Comparison of ENCODE assay signal across 13 cellular contexts in genomic region chr2:10575566-10576300, GRCh38.
DNase-seq lines count a peak whose midpoint lies in the region; ATAC-seq, FAIRE-seq and TF ChIP-seq lines count a peak whose summit lies in the region.
"Had no signal": no experiment of that assay in that cellular context is flagged by ENCODE, and none has a peak within 500 bp of the region (broad histone marks: within the 10 kb centered on the region; RNA-seq: fewer than 3 reads in every experiment).

No MANE protein-coding gene starts in this region.

- no peaks in the 10 kb centered on the region for H3K9me1 ChIP-seq in endothelial cell of umbilical vein (replicated peaks; ENCODE audit: control insufficient read depth, extremely low read depth, insufficient read depth, low read length)

- H3K4me2 ChIP-seq in PC-9 (peak overlapping the region; percentile 20), endothelial cell of umbilical vein (ENCODE audit: insufficient read depth, low read length) (peak overlapping the region; percentile 44)

- H3K9me3 Mint-ChIP-seq in naive thymus-derived CD8-positive, alpha-beta T cell, result no peaks in the 10 kb centered on the region

- dilution Hi-C loops in endothelial cell of umbilical vein (cut with MboI; ENCODE audit: extremely low pct_ligation_motif_present, low sequenced_read_pairs), result no loop called here

- peaks cover 3 to 19% (median 8%) of the 10 kb centered on the region in 4 donors for H3K4me1 Mint-ChIP-seq in naive thymus-derived CD8-positive, alpha-beta T cell

- H3K27me3 ChIP-seq in PC-9 (ENCODE audit: insufficient read depth, low read depth) (no peaks in the 10 kb centered on the region), endothelial cell of umbilical vein (ENCODE audit: control insufficient read depth in 2 of 2, insufficient read depth in 2 of 2, low read length in 2 of 2) (no peaks in the 10 kb centered on the region), psoas muscle (ENCODE audit: insufficient read depth in 3 of 3, low read length in 2 of 3) (no peaks in the 10 kb centered on the region)
- H3K27me3 ChIP-seq: upper lobe of right lung had no signal

- TF ChIP-seq CTCF in PC-9 (conservative IDR thresholded peaks at IDR 0.05), result no peak
- no peak for TF ChIP-seq CTCF in endothelial cell of umbilical vein (IDR thresholded peaks at IDR 0.05; ENCODE audit: extremely low read depth in 1 of 2, insufficient read depth in 1 of 2, low read depth in 1 of 2, low read length in 2 of 2)
- no peak for TF ChIP-seq CTCF in psoas muscle (IDR thresholded peaks at IDR 0.05)

- POLR2A ChIA-PET in PC-9 (lab: Charles Lee; ENCODE audit: unreplicated experiment), result no interaction called here
- POLR2A ChIA-PET in endothelial cell of umbilical vein (lab: Charles Lee), result no interaction called here
- POLR2A ChIA-PET in naive thymus-derived CD8-positive, alpha-beta T cell (lab: Charles Lee), result no interaction called here

- H3K27ac Mint-ChIP-seq in naive thymus-derived CD8-positive, alpha-beta T cell, result no peak overlapping the region
- H3K27ac Mint-ChIP-seq: activated CD8-positive, alpha-beta memory T cell treated with anti-CD3 and anti-CD28 coated beads, Interleukin-2, amount 10 ng/mL, durations not matched to agents 7 days and 5 days had no signal

- H3F3A ChIP-seq in PC-9 (ENCODE audit: insufficient read depth, low read depth), result peaks cover 15% of the 10 kb centered on the region

- H3K9me2 ChIP-seq in PC-9 (ENCODE audit: insufficient read depth), result no peaks in the 10 kb centered on the region

- H2AFZ ChIP-seq in PC-9 (no peak overlapping the region), endothelial cell of umbilical vein (ENCODE audit: low read depth, low read length) (no peak overlapping the region)

- CTCF ChIA-PET in PC-9 (lab: Charles Lee) (no interaction called here), endothelial cell of umbilical vein (lab: Charles Lee) (interaction anchor here (0.9 to 1.0 kb wide), 3 partner anchors 25 to 127 kb away, joined by 3 read pairs; partner anchors contain the start of gene ODC1)

- peaks cover 27% of the 10 kb centered on the region for H3K36me3 ChIP-seq in PC-9 (ENCODE audit: low read depth)
- peaks cover 2 to 9% of the 10 kb centered on the region in 2 experiments for H3K36me3 ChIP-seq in endothelial cell of umbilical vein (ENCODE audit: control insufficient read depth in 2 of 2, extremely low read depth in 1 of 2, insufficient read depth in 2 of 2, low read length in 2 of 2)
- H3K36me3 ChIP-seq in psoas muscle (ENCODE audit: insufficient read depth in 1 of 2, low read depth in 1 of 2), result peaks cover 2 to 79% of the 10 kb centered on the region in 2 donors

- ATAC-seq in psoas muscle (peak; percentile 11 to 49 (median 42)), GM19328 (IDR thresholded peaks at IDR 0.05; ENCODE audit: unreplicated experiment) (no peak)
- no peak for ATAC-seq in naive thymus-derived CD8-positive, alpha-beta T cell
- ATAC-seq: activated CD8-positive, alpha-beta memory T cell treated with anti-CD3 and anti-CD28 coated beads, Interleukin-2, amount 10 ng/mL, durations not matched to agents 7 days and 5 days; upper lobe of right lung had no signal

- H3K9ac ChIP-seq in endothelial cell of umbilical vein (replicated peaks; ENCODE audit: extremely low read depth, insufficient read depth, low read length), result peak overlapping the region; percentile 63

- no peak overlapping the region for H3K4me3 ChIP-seq in PC-9
- H3K4me3 ChIP-seq in endothelial cell of umbilical vein (replicated peaks in 1 of 3; ENCODE audit: insufficient read depth in 1 of 3, low read depth in 1 of 3, low read length in 3 of 3), result no peak overlapping the region
- H3K4me3 ChIP-seq in psoas muscle, result no peak overlapping the region
- H3K4me3 ChIP-seq: skin epidermis, upper lobe of right lung had no signal

- H4K20me1 ChIP-seq in PC-9 (ENCODE audit: insufficient read depth) (no peaks in the 10 kb centered on the region), endothelial cell of umbilical vein (replicated peaks; ENCODE audit: control insufficient read depth, extremely low read depth, insufficient read depth, low read length) (no peaks in the 10 kb centered on the region)

- no peaks in the 10 kb centered on the region for H3K27me3 Mint-ChIP-seq in naive thymus-derived CD8-positive, alpha-beta T cell
- H3K27me3 Mint-ChIP-seq: activated CD8-positive, alpha-beta memory T cell treated with anti-CD3 and anti-CD28 coated beads, Interleukin-2, amount 10 ng/mL, durations not matched to agents 7 days and 5 days had no signal

- peaks cover 3 to 89% (median 39%) of the 10 kb centered on the region in 3 donors for H3K36me3 Mint-ChIP-seq in naive thymus-derived CD8-positive, alpha-beta T cell

- FAIRE-seq in endothelial cell of umbilical vein (lab: Jason Lieb, UNC), result peak; percentile 76

- TF ChIP-seq POLR2A in endothelial cell of umbilical vein (IDR thresholded peaks at IDR 0.05; ENCODE audit: low read depth, low read length), result no peak

- H3K79me2 ChIP-seq in PC-9 (ENCODE audit: low read depth) (no peaks in the 10 kb centered on the region), endothelial cell of umbilical vein (ENCODE audit: control insufficient read depth, insufficient read depth, low read length) (no peaks in the 10 kb centered on the region)

- H3K9me3 ChIP-seq in PC-9 (ENCODE audit: insufficient read depth, low read depth) (no peaks in the 10 kb centered on the region), endothelial cell of umbilical vein (replicated peaks; ENCODE audit: control insufficient read depth, insufficient read depth, low read length) (no peaks in the 10 kb centered on the region), psoas muscle (no peaks in the 10 kb centered on the region)
- H3K9me3 ChIP-seq: upper lobe of right lung had no signal

- DNase-seq in EL, result peak; percentile 90
- peak in 1 of 2 experiments; percentile 86 for DNase-seq in PC-9
- DNase-seq in endothelial cell of umbilical vein (ENCODE audit: low read depth, low spot score), result peak; percentile 82
- no peak for DNase-seq in psoas muscle
- DNase-seq in naive thymus-derived CD8-positive, alpha-beta T cell, result no peak
- DNase-seq in OCI-M1 (lab: John Stamatoyannopoulos, UW), result no peak
- DNase-seq in DMS79 treated with DMSO at 0.1 percent for 48 hours (lab: John Stamatoyannopoulos, UW), result no peak
- DNase-seq: activated CD8-positive, alpha-beta memory T cell treated with anti-CD3 and anti-CD28 coated beads, Interleukin-2, amount 10 ng/mL, durations not matched to agents 7 days and 5 days; NCI-H1417 treated with DMSO at 0.1 percent for 48 hours; T-helper 9 cell; upper lobe of right lung had no signal

- WGBS in psoas muscle, 3 donors, result 60 to 79% (median 63%) methylated on average over 6 of the region's 6 CpGs

- H3K27ac ChIP-seq in PC-9 (peak overlapping the region; percentile 40), endothelial cell of umbilical vein (ENCODE audit: insufficient read depth, low read depth, low read length) (peak overlapping the region; percentile 89), psoas muscle (no peak overlapping the region)
- H3K27ac ChIP-seq: skin epidermis, upper lobe of right lung had no signal

- intact Hi-C loops in PC-9 (cut with micrococcal nuclease; ENCODE audit: unreplicated experiment) (no loop called here), endothelial cell of umbilical vein (cut with micrococcal nuclease) (loop anchor here (2.0 to 10.0 kb wide), 2 partner anchors 27 to 451 kb away; partner anchors contain the start of gene RRM2), psoas muscle (cut with DNase I) (no loop called here)

- BruUV-seq in PC-9 (replicated peaks; lab: Mats Ljungman, UMichigan), result no TSS peak
- TSS peak; percentile 47 for BruUV-seq in endothelial cell of umbilical vein (replicated peaks; lab: Mats Ljungman, UMichigan)

- peaks cover 22% of the 10 kb centered on the region for H3K4me1 ChIP-seq in PC-9 (replicated peaks; ENCODE audit: insufficient read depth)
- peaks cover 20% of the 10 kb centered on the region for H3K4me1 ChIP-seq in endothelial cell of umbilical vein (ENCODE audit: control insufficient read depth, extremely low read depth, insufficient read depth, low read length)
- peaks cover 2% of the 10 kb centered on the region for H3K4me1 ChIP-seq in psoas muscle
- H3K4me1 ChIP-seq: upper lobe of right lung had no signal

- H3K4me3 Mint-ChIP-seq in naive thymus-derived CD8-positive, alpha-beta T cell, result no peak overlapping the region
- H3K4me3 Mint-ChIP-seq: activated CD8-positive, alpha-beta memory T cell treated with anti-CD3 and anti-CD28 coated beads, Interleukin-2, amount 10 ng/mL, durations not matched to agents 7 days and 5 days had no signal

TF ChIP-seq in endothelial cell of umbilical vein, 7 proteins besides CTCF, POLR2A, EP300 and RAD21:
- TF ChIP-seq MYC (IDR thresholded peaks at IDR 0.05; ENCODE audit: low read depth, low read length) (no peak), MAX (IDR thresholded peaks at IDR 0.05; ENCODE audit: insufficient read depth, insufficient read length) (no peak), GATA2 (IDR thresholded peaks at IDR 0.05; ENCODE audit: insufficient read depth, insufficient read length, low read depth, low read length) (peak; percentile 45), POLR2AphosphoS5 (IDR thresholded peaks at IDR 0.05; ENCODE audit: insufficient read depth, low read depth, low read length) (peak; percentile 70), JUN (IDR thresholded peaks at IDR 0.05; ENCODE audit: borderline replicate concordance, insufficient read depth, insufficient read length, low read depth) (peak; percentile 98), FOS (IDR thresholded peaks at IDR 0.05; ENCODE audit: borderline replicate concordance, insufficient read depth, low read length) (peak; percentile 95)

Comparison
In these comparisons a context has a peak if more than half of its experiments do, and no peak if none do; other contexts are left out.
1. DNase-seq: peak in EL (single experiment) and endothelial cell of umbilical vein (single experiment); none in psoas muscle (0 of 2), naive thymus-derived CD8-positive, alpha-beta T cell (0 of 10), OCI-M1 (single experiment) and DMS79 treated with DMSO at 0.1 percent for 48 hours (single experiment).
2. ATAC-seq: peak in psoas muscle (4 of 4); none in naive thymus-derived CD8-positive, alpha-beta T cell (0 of 2) and GM19328 (single experiment).